In genomic region chr12:125579916-125580315, GRCh38 we compare ENCODE assay signal across 33 cellular contexts.
"Had no signal": no experiment of that assay in that cellular context is flagged by ENCODE, and none has a peak within 500 bp of the region (broad histone marks: within the 10 kb centered on the region; RNA-seq: fewer than 3 reads in every experiment).

No MANE protein-coding gene starts in this region.

- H3K36me3 ChIP-seq: adrenal gland, brain microvascular endothelial cell, breast epithelium had no signal

- ATAC-seq: activated CD8-positive, alpha-beta T cell treated with anti-CD3 and anti-CD28 coated beads for 36 hours; activated naive CD4-positive, alpha-beta T cell treated with anti-CD3 and anti-CD28 coated beads, Interleukin-2, amount 50 U/mL, for 72 hours; activated T-cell treated with anti-CD3 and anti-CD28 coated beads, Interleukin-2, amount 50 U/mL, for 4 hours; activated T-cell treated with anti-CD3 and anti-CD28 coated beads, Interleukin-2, amount 50 U/mL, for 72 hours; activated T-helper 17 cell treated with anti-CD3 and anti-CD28 coated beads, Interleukin-2, amount 50 U/mL, for 72 hours; body of pancreas had no signal

- H3K4me3 Mint-ChIP-seq: activated B cell treated with CpG ODN at 0.5 μM for 24 hours; activated CD4-positive, alpha-beta memory T cell treated with anti-CD3 and anti-CD28 coated beads for 36 hours; activated CD4-positive, alpha-beta T cell treated with anti-CD3 and anti-CD28 coated beads, Interleukin-2, amount 10 ng/mL, durations not matched to agents 24 days and 14 days; activated CD8-positive, alpha-beta T cell treated with anti-CD3 and anti-CD28 coated beads for 36 hours; activated naive CD4-positive, alpha-beta T cell treated with anti-CD3 and anti-CD28 coated beads for 36 hours; activated naive CD8-positive, alpha-beta T cell treated with anti-CD3 and anti-CD28 coated beads for 36 hours; activated T-cell treated with anti-CD3 and anti-CD28 coated beads, Interleukin-2, amount 50 U/mL, for 4 hours; activated T-cell treated with anti-CD3 and anti-CD28 coated beads, Interleukin-2, amount 50 U/mL, for 72 hours; activated T-helper 1 cell treated with anti-CD3 and anti-CD28 coated beads, Interleukin-12 subunit alpha, Interleukin-12 subunit beta, Interleukin-2, Interleukin-4 antibody, amounts not matched to agents 30 ng/mL and 10 ng/mL and 1 ng/mL, durations not matched to agents 14 hours and 24 hours and 36 hours; activated T-helper 17 cell treated with anti-CD3 and anti-CD28 coated beads, Interleukin-2, amount 50 U/mL, for 72 hours; T-helper 2 cell treated with Interferon-gamma antibody and Interleukin-4, amounts not matched to agents 5 μg/mL and 100 μg/mL, for 36 hours had no signal

- H3K27ac ChIP-seq: adrenal gland, body of pancreas, brain microvascular endothelial cell, breast epithelium, VCaP had no signal

- H3K27me3 ChIP-seq: adrenal gland, body of pancreas, brain microvascular endothelial cell, breast epithelium had no signal

- H3K36me3 Mint-ChIP-seq: activated CD4-positive, alpha-beta memory T cell treated with anti-CD3 and anti-CD28 coated beads for 36 hours; activated naive CD8-positive, alpha-beta T cell treated with anti-CD3 and anti-CD28 coated beads for 36 hours had no signal

- H3K4me1 Mint-ChIP-seq: activated B cell treated with CpG ODN at 0.5 μM for 24 hours; activated CD4-positive, alpha-beta T cell treated with anti-CD3 and anti-CD28 coated beads, Interleukin-2, amount 10 ng/mL, durations not matched to agents 24 days and 14 days; activated naive CD8-positive, alpha-beta T cell treated with anti-CD3 and anti-CD28 coated beads for 36 hours; activated T-helper 17 cell treated with anti-CD3 and anti-CD28 coated beads, Interleukin-2, amount 50 U/mL, for 72 hours had no signal

- H3K27me3 Mint-ChIP-seq: activated B cell treated with CpG ODN at 0.5 μM for 24 hours; activated CD4-positive, alpha-beta T cell treated with anti-CD3 and anti-CD28 coated beads, Interleukin-2, amount 10 ng/mL, durations not matched to agents 24 days and 14 days; activated CD8-positive, alpha-beta T cell treated with anti-CD3 and anti-CD28 coated beads for 36 hours had no signal

- H3K27ac Mint-ChIP-seq: activated B cell treated with CpG ODN at 0.5 μM for 24 hours; activated CD4-positive, alpha-beta memory T cell treated with anti-CD3 and anti-CD28 coated beads for 36 hours; activated CD4-positive, alpha-beta T cell treated with anti-CD3 and anti-CD28 coated beads, Interleukin-2, amount 10 ng/mL, durations not matched to agents 24 days and 14 days; activated CD8-positive, alpha-beta T cell treated with anti-CD3 and anti-CD28 coated beads for 36 hours; activated naive CD4-positive, alpha-beta T cell treated with anti-CD3 and anti-CD28 coated beads for 36 hours; activated naive CD4-positive, alpha-beta T cell treated with anti-CD3 and anti-CD28 coated beads, Interleukin-2, amount 50 U/mL, for 72 hours; activated naive CD8-positive, alpha-beta T cell treated with anti-CD3 and anti-CD28 coated beads for 36 hours; activated T-cell treated with anti-CD3 and anti-CD28 coated beads, Interleukin-2, amount 50 U/mL, for 72 hours; activated T-helper 1 cell treated with anti-CD3 and anti-CD28 coated beads, Interleukin-12 subunit alpha, Interleukin-12 subunit beta, Interleukin-2, Interleukin-4 antibody, amounts not matched to agents 30 ng/mL and 10 ng/mL and 1 ng/mL, durations not matched to agents 14 hours and 24 hours and 36 hours; activated T-helper 17 cell treated with anti-CD3 and anti-CD28 coated beads, Interleukin-2, amount 50 U/mL, for 72 hours; T-helper 2 cell treated with Interferon-gamma antibody and Interleukin-4, amounts not matched to agents 5 μg/mL and 100 μg/mL, for 36 hours had no signal

- H3K9me3 ChIP-seq: body of pancreas had no signal

- H3K4me3 ChIP-seq: adrenal gland, body of pancreas, breast epithelium had no signal

- H3K4me1 ChIP-seq: adrenal gland, body of pancreas, breast epithelium had no signal

- DNase-seq: activated B cell treated with CpG ODN at 0.5 μM for 24 hours; activated CD4-positive, alpha-beta memory T cell treated with anti-CD3 and anti-CD28 coated beads for 36 hours; activated CD4-positive, alpha-beta T cell treated with anti-CD3 and anti-CD28 coated beads for 4 hours; activated CD4-positive, alpha-beta T cell treated with anti-CD3 and anti-CD28 coated beads, Interleukin-2, amount 10 ng/mL, durations not matched to agents 24 days and 14 days; activated CD4-positive, alpha-beta T cell treated with anti-CD3 and anti-CD28 coated beads, Interleukin-2, amount 50 U/mL, for 1 hour; activated CD4-positive, alpha-beta T cell treated with anti-CD3 and anti-CD28 coated beads, Interleukin-2, amount 50 U/mL, for 4 hours; activated CD4-positive, CD25-positive, alpha-beta regulatory T cell treated with anti-CD3 and anti-CD28 coated beads, Interleukin-2, amount 50 U/mL, for 72 hours; activated CD8-positive, alpha-beta memory T cell treated with anti-CD3 and anti-CD28 coated beads, Interleukin-2, amount 50 U/mL, for 4 hours; activated CD8-positive, alpha-beta T cell treated with anti-CD3 and anti-CD28 coated beads for 36 hours; activated effector memory CD4-positive, alpha-beta T cell treated with anti-CD3 and anti-CD28 coated beads, Interleukin-2, amount 50 U/mL, for 16 hours; activated gamma-delta T cell treated with Interleukin-2 at 50 U/mL for 16 hours; activated naive CD4-positive, alpha-beta T cell; activated naive CD4-positive, alpha-beta T cell treated with anti-CD3 and anti-CD28 coated beads for 36 hours; activated naive CD4-positive, alpha-beta T cell treated with anti-CD3 and anti-CD28 coated beads, Interleukin-2, amount 50 U/mL, for 16 hours; activated naive CD8-positive, alpha-beta T cell treated with anti-CD3 and anti-CD28 coated beads for 36 hours; activated T-cell treated with anti-CD3 and anti-CD28 coated beads for 4 hours; activated T-cell treated with anti-CD3 and anti-CD28 coated beads, Interleukin-2, amount 50 U/mL, for 1 hour; activated T-cell treated with anti-CD3 and anti-CD28 coated beads, Interleukin-2, amount 50 U/mL, for 4 hours; activated T-cell treated with anti-CD3 and anti-CD28 coated beads, Interleukin-2, amount 50 U/mL, for 72 hours; adrenal gland; amniotic stem cell; aorta; body of pancreas; brain microvascular endothelial cell; central memory CD4-positive, alpha-beta T cell; T-helper 2 cell; T-helper 9 cell had no signal
